Comparison of ENCODE assay signal across 9 cellular contexts in genomic region chr7:150668472-150668911, GRCh38. TPM values are rescaled to one million over a fixed set of nuclear protein-coding genes. Genes with fewer than 3 reads are reported as not detected.
A peak's percentile ranks its signal among the peaks of the same experiment; 100 is the strongest.
DNase-seq lines count a peak whose midpoint lies in the region; ATAC-seq and TF ChIP-seq lines count a peak whose summit lies in the region.
"Had no signal": no experiment of that assay in that cellular context is flagged by ENCODE, and none has a peak within 500 bp of the region (broad histone marks: within the 10 kb centered on the region; RNA-seq: fewer than 3 reads in every experiment).

No MANE protein-coding gene starts in this region.

- no peak overlapping the region for H3K23ac ChIP-seq in mesendoderm (ENCODE audit: low read length)

- intact Hi-C loops in left colon (cut with DNase I, micrococcal nuclease) = no loop called here

- peak overlapping the region; percentile 67 for H3K4me3 Mint-ChIP-seq in T-helper 1 cell treated with Interleukin-12 subunit alpha and Interleukin-12 subunit beta and Interleukin-4 antibody, amounts not matched to agents 30 μg/mL and 1 μg/mL, for 36 hours

- no CpG with 5 or more reads among the region's 1 CpG for WGBS in mesendoderm (ENCODE audit: extremely low coverage, insufficient coverage, low lambda C conversion rate)

- H3K9ac ChIP-seq in mesendoderm (ENCODE audit: low read length) = no peak overlapping the region

- TF ChIP-seq CTCF in GM12864 (IDR thresholded peaks at IDR 0.05; ENCODE audit: low read depth, low read length, missing control alignments) = no peak

- H4K5ac ChIP-seq in mesendoderm (ENCODE audit: low read length) = no peak overlapping the region

- H3K56ac ChIP-seq in mesendoderm (ENCODE audit: low read length) = no peak overlapping the region

- no peaks in the 10 kb centered on the region for H3K27me3 ChIP-seq in mesendoderm (ENCODE audit: insufficient read depth, low read length, poor library complexity)

- H3K4ac ChIP-seq in mesendoderm (ENCODE audit: low read depth, low read length) = no peak overlapping the region

- H3K9me3 Mint-ChIP-seq in T-helper 1 cell treated with Interleukin-12 subunit alpha and Interleukin-12 subunit beta and Interleukin-4 antibody, amounts not matched to agents 30 μg/mL and 1 μg/mL, for 36 hours = peaks cover 17% of the 10 kb centered on the region

- peaks cover 73% of the 10 kb centered on the region for H3K4me1 Mint-ChIP-seq in T-helper 1 cell treated with Interleukin-12 subunit alpha and Interleukin-12 subunit beta and Interleukin-4 antibody, amounts not matched to agents 30 μg/mL and 1 μg/mL, for 36 hours (ENCODE audit: low read depth)

- H3K4me3 ChIP-seq in GM12864 (ENCODE audit: low read depth, low read length) (no peak overlapping the region), mesendoderm (ENCODE audit: low read length) (no peak overlapping the region)
- H3K4me3 ChIP-seq: SK-N-MC had no signal

- H3K4me2 ChIP-seq in mesendoderm (ENCODE audit: low read length) = no peak overlapping the region

- ATAC-seq in GM21737 (IDR thresholded peaks at IDR 0.05; ENCODE audit: unreplicated experiment) (peak; percentile 81), left colon (peak; percentile 18)

- H3K79me2 ChIP-seq in mesendoderm (ENCODE audit: control insufficient read depth, insufficient read depth, low read length) = no peaks in the 10 kb centered on the region

- no peaks in the 10 kb centered on the region for H3K79me1 ChIP-seq in mesendoderm (ENCODE audit: low read length)

- H2BK120ac ChIP-seq in mesendoderm (ENCODE audit: low read depth, low read length) = no peak overlapping the region

- no peak overlapping the region for H2AK5ac ChIP-seq in mesendoderm (ENCODE audit: low read length)

- H3K27ac ChIP-seq in mesendoderm (ENCODE audit: low read depth, low read length) = no peak overlapping the region
- H3K27ac ChIP-seq: SK-N-MC had no signal

- no peaks in the 10 kb centered on the region for H3K4me1 ChIP-seq in mesendoderm (ENCODE audit: control insufficient read depth, low read depth, low read length)

- H2BK15ac ChIP-seq in mesendoderm (replicated peaks; ENCODE audit: low read depth) = no peak overlapping the region

- no peaks in the 10 kb centered on the region for H3K27me3 Mint-ChIP-seq in T-helper 1 cell treated with Interleukin-12 subunit alpha and Interleukin-12 subunit beta and Interleukin-4 antibody, amounts not matched to agents 30 μg/mL and 1 μg/mL, for 36 hours (ENCODE audit: low read depth)

- DNase-seq in GM12864 (ENCODE audit: low read depth) (peak; percentile 86), left colon (no peak), iPS-NIHi7 (ENCODE audit: extremely low spot score) (no peak), mesendoderm (no peak), NCI-H1092 treated with DMSO at 0.1 percent for 48 hours (lab: John Stamatoyannopoulos, UW) (no peak), NCI-H2107 treated with DMSO at 0.1 percent for 48 hours (lab: John Stamatoyannopoulos, UW; ENCODE audit: unreplicated experiment) (no peak)

- peak overlapping the region; percentile 97 for H3K27ac Mint-ChIP-seq in T-helper 1 cell treated with Interleukin-12 subunit alpha and Interleukin-12 subunit beta and Interleukin-4 antibody, amounts not matched to agents 30 μg/mL and 1 μg/mL, for 36 hours

- H2BK5ac ChIP-seq in mesendoderm (ENCODE audit: low read length) = no peak overlapping the region

- H4K8ac ChIP-seq in mesendoderm (ENCODE audit: low read depth, low read length) = no peak overlapping the region

- H3K36me3 ChIP-seq in mesendoderm (ENCODE audit: control insufficient read depth, insufficient read depth, low read length) = no peaks in the 10 kb centered on the region

- H3K18ac ChIP-seq in mesendoderm (ENCODE audit: low read length) = no peak overlapping the region

- peaks cover 34% of the 10 kb centered on the region for H3K36me3 Mint-ChIP-seq in T-helper 1 cell treated with Interleukin-12 subunit alpha and Interleukin-12 subunit beta and Interleukin-4 antibody, amounts not matched to agents 30 μg/mL and 1 μg/mL, for 36 hours (ENCODE audit: low read depth)

RNA-seq across cellular contexts. Expression of gene GIMAP2, which starts 17.0 kb away (rescaled TPM):
- total RNA-seq in left colon = 1 to 10 TPM; 6.8 TPM
- polyA plus RNA-seq in mesendoderm (2013, experiment 1 of 2) = not detected
- not detected for polyA plus RNA-seq in mesendoderm (2013, experiment 2 of 2)

RNA-seq across cellular contexts. Expression of gene GIMAP6, which starts 36.3 kb away (rescaled TPM):
- 1 to 10 TPM; 6.4 to 8.5 TPM for total RNA-seq in left colon
- not detected for polyA plus RNA-seq in mesendoderm (2013, experiment 1 of 2)
- not detected for polyA plus RNA-seq in mesendoderm (2013, experiment 2 of 2)

RNA-seq across cellular contexts. Expression of gene GIMAP1, which starts 47.9 kb away (rescaled TPM):
- 1 to 10 TPM; 1.1 to 2.4 TPM for total RNA-seq in left colon
- not detected for polyA plus RNA-seq in mesendoderm (2013, experiment 1 of 2)
- not detected for polyA plus RNA-seq in mesendoderm (2013, experiment 2 of 2)
